Comparison of ENCODE assay signal across 28 cellular contexts in the genomic region with DNA sequence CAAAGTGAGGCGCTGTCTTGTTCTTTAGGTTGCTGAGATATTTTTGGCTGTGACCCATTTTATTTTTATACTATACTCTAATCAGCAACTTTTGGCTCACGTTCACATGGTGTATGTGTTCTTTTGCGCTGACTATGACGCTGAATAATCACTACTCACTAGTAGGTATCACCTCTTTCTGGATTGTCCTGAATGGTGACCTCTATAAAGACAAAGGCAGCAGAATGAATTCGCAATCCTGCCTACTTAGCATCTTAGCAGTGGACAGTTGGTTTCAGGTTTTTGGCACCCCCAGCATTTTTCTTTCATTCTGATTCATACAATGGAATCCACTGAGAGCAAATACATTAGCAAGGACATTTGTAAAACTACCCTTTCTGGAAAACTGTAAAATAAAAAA.
A peak's percentile ranks its signal among the peaks of the same experiment; 100 is the strongest.
DNase-seq lines count a peak whose midpoint lies in the region; ATAC-seq and TF ChIP-seq lines count a peak whose summit lies in the region.
"Had no signal": no experiment of that assay in that cellular context is flagged by ENCODE, and none has a peak within 500 bp of the region (broad histone marks: within the 10 kb centered on the region; RNA-seq: fewer than 3 reads in every experiment).

No MANE protein-coding gene starts in this region.

- H3K27ac ChIP-seq in left ventricle myocardium inferior (replicated peaks): no peak overlapping the region
- H3K27ac ChIP-seq in upper lobe of left lung: no peak overlapping the region
- H3K27ac ChIP-seq: ascending aorta, BLaER1, epithelial cell of prostate, gastrocnemius medialis, lower lobe of right lung, neural progenitor cell, RWPE1, transverse colon had no signal

- H3K27me3 ChIP-seq in left ventricle myocardium inferior (ENCODE audit: low read depth) (no peaks in the 10 kb centered on the region), upper lobe of left lung (no peaks in the 10 kb centered on the region)
- H3K27me3 ChIP-seq: ascending aorta, BLaER1, gastrocnemius medialis, neural progenitor cell, transverse colon had no signal

- intact Hi-C loops in Right ventricle myocardium superior (cut with DNase I): no loop called here
- intact Hi-C loops in left ventricle myocardium inferior (cut with micrococcal nuclease): no loop called here

- 88 to 89% methylated on average over 5 of the region's 5 CpGs for WGBS in upper lobe of left lung, 2 donors

- H3K9me3 ChIP-seq in left ventricle myocardium inferior (replicated peaks) (no peaks in the 10 kb centered on the region), upper lobe of left lung (no peaks in the 10 kb centered on the region)
- H3K9me3 ChIP-seq: BLaER1, gastrocnemius medialis, lower lobe of right lung, transverse colon had no signal

- TF ChIP-seq EP300 in upper lobe of left lung (IDR thresholded peaks at IDR 0.05): no peak

- TF ChIP-seq CTCF in left ventricle myocardium inferior (IDR thresholded peaks at IDR 0.05; ENCODE audit: borderline replicate concordance): no peak
- no peak for TF ChIP-seq CTCF in fibroblast of the aortic adventitia (IDR thresholded peaks at IDR 0.05; ENCODE audit: insufficient read depth, low read length)
- no peak for TF ChIP-seq CTCF in upper lobe of left lung (IDR thresholded peaks at IDR 0.05)

- ATAC-seq in Right ventricle myocardium superior (ENCODE audit: poor library complexity) (peak; percentile 67), SK-N-SH treated with all-trans-retinoic acid at 6 μM for 48 hours (peak; percentile 74), HG03045 (IDR thresholded peaks at IDR 0.05; ENCODE audit: unreplicated experiment) (no peak), upper lobe of left lung (ENCODE audit: low FRiP score in 2 of 2) (no peak)
- ATAC-seq: gastrocnemius medialis, GM12878, GM23338, lower lobe of right lung, sciatic nerve, WTC11 had no signal

- peaks cover 18% of the 10 kb centered on the region for H3K4me1 ChIP-seq in left ventricle myocardium inferior
- no peaks in the 10 kb centered on the region for H3K4me1 ChIP-seq in upper lobe of left lung
- H3K4me1 ChIP-seq: ascending aorta, BLaER1, gastrocnemius medialis, lower lobe of right lung, neural progenitor cell, transverse colon had no signal

- H3K36me3 ChIP-seq in left ventricle myocardium inferior: no peaks in the 10 kb centered on the region
- H3K36me3 ChIP-seq in upper lobe of left lung: no peaks in the 10 kb centered on the region
- H3K36me3 ChIP-seq: ascending aorta, BLaER1, gastrocnemius medialis, lower lobe of right lung, neural progenitor cell, transverse colon had no signal

- DNase-seq in Right ventricle myocardium superior (no peak), left ventricle myocardium inferior (no peak), fibroblast of the aortic adventitia (ENCODE audit: low read depth) (peak; percentile 51), upper lobe of left lung (no peak), NCI-H82 (lab: John Stamatoyannopoulos, UW) (no peak), globus pallidus (ENCODE audit: low spot score) (no peak)
- DNase-seq: activated CD4-positive, alpha-beta T cell treated with anti-CD3 and anti-CD28 coated beads, Interleukin-2, amount 50 U/mL, for 48 hours; activated CD8-positive, alpha-beta memory T cell treated with anti-CD3 and anti-CD28 coated beads, Interleukin-2, amount 50 U/mL, for 48 hours; DMS53; effector CD4-positive, alpha-beta T cell; gastrocnemius medialis; Karpas-422; lower lobe of right lung; NCI-H1048; NCI-H187; NCI-H526 treated with DMSO at 0.1 percent for 48 hours; transverse colon had no signal

- TF ChIP-seq POLR2A in upper lobe of left lung (IDR thresholded peaks at IDR 0.05): no peak

- no peak overlapping the region for H3K4me3 ChIP-seq in left ventricle myocardium inferior
- no peak overlapping the region for H3K4me3 ChIP-seq in fibroblast of the aortic adventitia (ENCODE audit: low read depth, low read length)
- no peak overlapping the region for H3K4me3 ChIP-seq in upper lobe of left lung
- H3K4me3 ChIP-seq: ascending aorta, BLaER1, gastrocnemius medialis, GM12878, GM23338, lower lobe of right lung, neural progenitor cell, transverse colon had no signal

TF ChIP-seq in SK-N-SH treated with all-trans-retinoic acid at 6 μM for 48 hours, 23 proteins besides CTCF, POLR2A, EP300 and RAD21:
- TF ChIP-seq ZNF565 (CRISPR knock-in tag; conservative IDR thresholded peaks at IDR 0.05; ENCODE audit: low read depth) (no peak), ZC3H10 (CRISPR knock-in tag; IDR thresholded peaks at IDR 0.05) (no peak), RARB (CRISPR knock-in tag; IDR thresholded peaks at IDR 0.05) (no peak), ZFP30 (CRISPR knock-in tag; IDR thresholded peaks at IDR 0.05) (no peak), TOX (CRISPR knock-in tag; IDR thresholded peaks at IDR 0.05; ENCODE audit: borderline replicate concordance) (no peak)
- TF ChIP-seq, protein P1, sequence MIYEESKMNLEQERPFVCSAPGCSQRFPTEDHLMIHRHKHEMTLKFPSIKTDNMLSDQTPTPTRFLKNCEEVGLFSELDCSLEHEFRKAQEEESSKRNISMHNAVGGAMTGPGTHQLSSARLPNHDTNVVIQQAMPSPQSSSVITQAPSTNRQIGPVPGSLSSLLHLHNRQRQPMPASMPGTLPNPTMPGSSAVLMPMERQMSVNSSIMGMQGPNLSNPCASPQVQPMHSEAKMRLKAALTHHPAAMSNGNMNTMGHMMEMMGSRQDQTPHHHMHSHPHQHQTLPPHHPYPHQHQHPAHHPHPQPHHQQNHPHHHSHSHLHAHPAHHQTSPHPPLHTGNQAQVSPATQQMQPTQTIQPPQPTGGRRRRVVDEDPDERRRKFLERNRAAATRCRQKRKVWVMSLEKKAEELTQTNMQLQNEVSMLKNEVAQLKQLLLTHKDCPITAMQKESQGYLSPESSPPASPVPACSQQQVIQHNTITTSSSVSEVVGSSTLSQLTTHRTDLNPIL (CRISPR knock-in tag; IDR thresholded peaks at IDR 0.05; ENCODE audit: low read depth): no peak
- TF ChIP-seq, protein P2, sequence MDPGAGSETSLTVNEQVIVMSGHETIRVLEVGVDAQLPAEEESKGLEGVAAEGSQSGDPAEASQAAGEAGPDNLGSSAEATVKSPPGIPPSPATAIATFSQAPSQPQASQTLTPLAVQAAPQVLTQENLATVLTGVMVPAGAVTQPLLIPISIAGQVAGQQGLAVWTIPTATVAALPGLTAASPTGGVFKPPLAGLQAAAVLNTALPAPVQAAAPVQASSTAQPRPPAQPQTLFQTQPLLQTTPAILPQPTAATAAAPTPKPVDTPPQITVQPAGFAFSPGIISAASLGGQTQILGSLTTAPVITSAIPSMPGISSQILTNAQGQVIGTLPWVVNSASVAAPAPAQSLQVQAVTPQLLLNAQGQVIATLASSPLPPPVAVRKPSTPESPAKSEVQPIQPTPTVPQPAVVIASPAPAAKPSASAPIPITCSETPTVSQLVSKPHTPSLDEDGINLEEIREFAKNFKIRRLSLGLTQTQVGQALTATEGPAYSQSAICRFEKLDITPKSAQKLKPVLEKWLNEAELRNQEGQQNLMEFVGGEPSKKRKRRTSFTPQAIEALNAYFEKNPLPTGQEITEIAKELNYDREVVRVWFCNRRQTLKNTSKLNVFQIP (CRISPR knock-in tag; IDR thresholded peaks at IDR 0.05; ENCODE audit: borderline replicate concordance, low read depth): no peak
- TF ChIP-seq, protein P3, sequence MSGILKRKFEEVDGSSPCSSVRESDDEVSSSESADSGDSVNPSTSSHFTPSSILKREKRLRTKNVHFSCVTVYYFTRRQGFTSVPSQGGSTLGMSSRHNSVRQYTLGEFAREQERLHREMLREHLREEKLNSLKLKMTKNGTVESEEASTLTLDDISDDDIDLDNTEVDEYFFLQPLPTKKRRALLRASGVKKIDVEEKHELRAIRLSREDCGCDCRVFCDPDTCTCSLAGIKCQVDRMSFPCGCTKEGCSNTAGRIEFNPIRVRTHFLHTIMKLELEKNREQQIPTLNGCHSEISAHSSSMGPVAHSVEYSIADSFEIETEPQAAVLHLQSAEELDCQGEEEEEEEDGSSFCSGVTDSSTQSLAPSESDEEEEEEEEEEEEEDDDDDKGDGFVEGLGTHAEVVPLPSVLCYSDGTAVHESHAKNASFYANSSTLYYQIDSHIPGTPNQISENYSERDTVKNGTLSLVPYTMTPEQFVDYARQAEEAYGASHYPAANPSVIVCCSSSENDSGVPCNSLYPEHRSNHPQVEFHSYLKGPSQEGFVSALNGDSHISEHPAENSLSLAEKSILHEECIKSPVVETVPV (CRISPR knock-in tag; IDR thresholded peaks at IDR 0.05): no peak
TF ChIP-seq in SK-N-SH treated with all-trans-retinoic acid at 6 μM for 48 hours: peak in this region for 0.

Comparison
In these comparisons a context has a peak if more than half of its experiments do, and no peak if none do; other contexts are left out.
1. ATAC-seq: peak in Right ventricle myocardium superior (single experiment) and SK-N-SH treated with all-trans-retinoic acid at 6 μM for 48 hours (single experiment); none in HG03045 (single experiment) and upper lobe of left lung (0 of 2).